ENCODE assay signal across 17 cellular contexts in genomic region chr22:35341090-35341874, GRCh38.
"Had no signal": no experiment of that assay in that cellular context is flagged by ENCODE, and none has a peak within 500 bp of the region (broad histone marks: within the 10 kb centered on the region; RNA-seq: fewer than 3 reads in every experiment).

No MANE protein-coding gene starts in this region.

- ATAC-seq: body of pancreas, lower lobe of right lung had no signal

- H3K27ac Mint-ChIP-seq: activated naive CD8-positive, alpha-beta T cell; neural progenitor cell had no signal

- H3K36me3 ChIP-seq: neural progenitor cell, uterus had no signal

- H3K4me1 ChIP-seq: lower lobe of right lung, tibial artery, uterus had no signal

- H3K4me1 Mint-ChIP-seq: central memory CD8-positive, alpha-beta T cell; neural progenitor cell had no signal

- DNase-seq: amniotic stem cell; body of pancreas; cortex of kidney; effector CD4-positive, alpha-beta T cell; esophagus squamous epithelium; lower lobe of right lung; naive B cell; posterior cingulate gyrus; retina; stimulated activated CD4-positive, alpha-beta T cell treated with anti-CD3 and anti-CD28 coated beads, Interleukin-2, amount 100 ng/mL, for 48 hours; stimulated activated naive CD4-positive, alpha-beta T cell; T-helper 2 cell; tibial artery; uterus had no signal

- H2AFZ ChIP-seq: neural progenitor cell had no signal

- H3K9me3 ChIP-seq: body of pancreas, esophagus squamous epithelium, lower lobe of right lung, tibial artery, uterus had no signal

- H3K27me3 Mint-ChIP-seq: activated naive CD8-positive, alpha-beta T cell; central memory CD8-positive, alpha-beta T cell; naive B cell had no signal

- H3K9me3 Mint-ChIP-seq: central memory CD8-positive, alpha-beta T cell; naive B cell; neural progenitor cell had no signal

- H3K27ac ChIP-seq: body of pancreas, esophagus squamous epithelium, lower lobe of right lung, neural progenitor cell, tibial artery, uterus had no signal

- H3K27me3 ChIP-seq: body of pancreas, esophagus squamous epithelium, neural progenitor cell, tibial artery, uterus had no signal

- H3K4me3 ChIP-seq: body of pancreas, esophagus squamous epithelium, lower lobe of right lung, neural progenitor cell, tibial artery, uterus had no signal

- H3K4me2 ChIP-seq: neural progenitor cell had no signal

- H3K4me3 Mint-ChIP-seq: activated naive CD8-positive, alpha-beta T cell; central memory CD8-positive, alpha-beta T cell; naive B cell; neural progenitor cell had no signal
